In genomic region chr6:158041788-158042187, GRCh38 we compare ENCODE assay signal across 12 cellular contexts.
DNase-seq lines count a peak whose midpoint lies in the region; ATAC-seq, FAIRE-seq and TF ChIP-seq lines count a peak whose summit lies in the region.
"Had no signal": no experiment of that assay in that cellular context is flagged by ENCODE, and none has a peak within 500 bp of the region (broad histone marks: within the 10 kb centered on the region; RNA-seq: fewer than 3 reads in every experiment).

No MANE protein-coding gene starts in this region.

- ATAC-seq in right cardiac atrium = no peak
- no peak for ATAC-seq in GM19351 (IDR thresholded peaks at IDR 0.05; ENCODE audit: unreplicated experiment)
- ATAC-seq in GM21529 (IDR thresholded peaks at IDR 0.05; ENCODE audit: unreplicated experiment) = no peak

- H3K4me2 ChIP-seq in GM23248 (ENCODE audit: unreplicated experiment) (peak overlapping the region; percentile 57), smooth muscle cell (peak overlapping the region; percentile 77)

- DNase-seq in GM23248 (no peak), ascending aorta (ENCODE audit: low spot score in 2 of 2) (no peak), right cardiac atrium (peak in 1 of 3 donors; percentile 24), smooth muscle cell (lab: John Stamatoyannopoulos, UW; ENCODE audit: unreplicated experiment) (no peak), MG63 (no peak), frontal cortex (ENCODE audit: low spot score in 2 of 2) (no peak)
- DNase-seq: CD4-positive, CD25-positive, alpha-beta regulatory T cell; GF-D8; NCI-H446 treated with DMSO at 0.1 percent for 48 hours had no signal

- H4K20me1 ChIP-seq in GM23248 (ENCODE audit: insufficient read depth) = no peaks in the 10 kb centered on the region
- H4K20me1 ChIP-seq in smooth muscle cell (ENCODE audit: low read depth) = no peaks in the 10 kb centered on the region

- H3K9me3 ChIP-seq in GM23248 (ENCODE audit: low read depth) = no peaks in the 10 kb centered on the region
- H3K9me3 ChIP-seq in ascending aorta = no peaks in the 10 kb centered on the region
- no peaks in the 10 kb centered on the region for H3K9me3 ChIP-seq in right cardiac atrium (ENCODE audit: control insufficient read depth, low read length)
- no peaks in the 10 kb centered on the region for H3K9me3 ChIP-seq in smooth muscle cell (replicated peaks; ENCODE audit: low read depth)
- H3K9me3 ChIP-seq in MG63 = no peaks in the 10 kb centered on the region

- H3K4me1 ChIP-seq in GM23248 (ENCODE audit: insufficient read depth) (peaks cover 56% of the 10 kb centered on the region), ascending aorta (peaks cover 43 to 81% of the 10 kb centered on the region in 2 donors), right cardiac atrium (ENCODE audit: control insufficient read depth, insufficient read depth, low read length) (peaks cover 23% of the 10 kb centered on the region), smooth muscle cell (ENCODE audit: low read depth) (peaks cover 36% of the 10 kb centered on the region)

- peak overlapping the region; percentile 90 for H3K27ac ChIP-seq in GM23248
- peak overlapping the region; percentile 91 to 95 for H3K27ac ChIP-seq in ascending aorta
- peak overlapping the region; percentile 76 for H3K27ac ChIP-seq in right cardiac atrium (ENCODE audit: low read length)
- peak overlapping the region; percentile 99 for H3K27ac ChIP-seq in smooth muscle cell (ENCODE audit: low read depth)

- H3K79me2 ChIP-seq in GM23248 (ENCODE audit: insufficient read depth) (peaks cover 48% of the 10 kb centered on the region), smooth muscle cell (ENCODE audit: low read depth) (peaks cover 1% of the 10 kb centered on the region)

- no peak for FAIRE-seq in frontal cortex (lab: Jason Lieb, UNC)
- FAIRE-seq: endometrium had no signal

- H3K9ac ChIP-seq in GM23248 (peak overlapping the region; percentile 72), smooth muscle cell (ENCODE audit: low read depth) (peak overlapping the region; percentile 88)

- H3K9me2 ChIP-seq in GM23248 (ENCODE audit: insufficient read depth) = no peaks in the 10 kb centered on the region

- H3F3A ChIP-seq in GM23248 (ENCODE audit: insufficient read depth) (peaks cover 46% of the 10 kb centered on the region), smooth muscle cell (ENCODE audit: low read depth) (peaks cover 32% of the 10 kb centered on the region)

- H3K27me3 ChIP-seq in GM23248 (replicated peaks; ENCODE audit: insufficient read depth) (no peaks in the 10 kb centered on the region), ascending aorta (no peaks in the 10 kb centered on the region), right cardiac atrium (ENCODE audit: control insufficient read depth, insufficient read depth) (no peaks in the 10 kb centered on the region), smooth muscle cell (ENCODE audit: low read depth) (no peaks in the 10 kb centered on the region), MG63 (no peaks in the 10 kb centered on the region)

- in situ Hi-C loops in GM23248 (cut with MboI) = no loop called here

- no peak overlapping the region for H3K4me3 ChIP-seq in GM23248
- H3K4me3 ChIP-seq in ascending aorta = no peak overlapping the region
- H3K4me3 ChIP-seq in right cardiac atrium (ENCODE audit: low read length) = no peak overlapping the region
- no peak overlapping the region for H3K4me3 ChIP-seq in smooth muscle cell
- H3K4me3 ChIP-seq in MG63 = no peak overlapping the region

- H3K36me3 ChIP-seq in GM23248 (ENCODE audit: low read depth) = peaks cover 3% of the 10 kb centered on the region; the same call in 1 of the 2 replicates
- H3K36me3 ChIP-seq in ascending aorta = no peaks in the 10 kb centered on the region
- no peaks in the 10 kb centered on the region for H3K36me3 ChIP-seq in smooth muscle cell (ENCODE audit: low read depth)
- H3K36me3 ChIP-seq in MG63 = peaks cover 83% of the 10 kb centered on the region

- intact Hi-C loops in ascending aorta (cut with DNase I) (loop anchor here (1.0 to 2.0 kb wide), 6 partner anchors 15 to 59 kb away; no protein-coding TSS in a partner anchor), right cardiac atrium (cut with DNase I) (loop anchor here in 2 of 4 donors (5.0 to 10.0 kb wide), 2 partner anchors 57 to 59 kb away; partner anchors contain the start of gene SYNJ2 (in 2 of the 2))

- TF ChIP-seq CTCF in ascending aorta (IDR thresholded peaks at IDR 0.05) (no peak), smooth muscle cell (IDR thresholded peaks at IDR 0.05; ENCODE audit: borderline replicate concordance, insufficient read depth, poor library complexity, severe bottlenecking) (no peak)

- WGBS in GM23248 (ENCODE audit: low coverage in 1 of 2, low lambda C conversion rate in 2 of 2, missing lambda C conversion rate in 2 of 2), 2 experiments = 97 to 98% methylated on average over 12 of the region's 12 CpGs
- WGBS in right cardiac atrium = 92% methylated on average over 12 of the region's 12 CpGs
- 89% methylated on average over 12 of the region's 12 CpGs for WGBS in smooth muscle cell (ENCODE audit: low lambda C conversion rate)

- no peak overlapping the region for H2AFZ ChIP-seq in GM23248
- H2AFZ ChIP-seq in smooth muscle cell (ENCODE audit: low read depth) = no peak overlapping the region
